ENCODE assay signal across 8 cellular contexts in genomic region chr15:90336705-90337141, GRCh38. TPM values are rescaled to one million over a fixed set of nuclear protein-coding genes. Genes with fewer than 3 reads are reported as not detected.
DNase-seq lines count a peak whose midpoint lies in the region; ATAC-seq and TF ChIP-seq lines count a peak whose summit lies in the region.

No MANE protein-coding gene starts in this region.

- DNase-seq in activated CD4-positive, alpha-beta T cell treated with anti-CD3 and anti-CD28 coated beads, Interleukin-2, amount 10 ng/mL, durations not matched to agents 7 days and 5 days, result peak; percentile 37
- no peak for DNase-seq in activated CD4-positive, alpha-beta T cell treated with anti-CD3 and anti-CD28 coated beads, Interleukin-2, amount 50 U/mL, for 1 hour
- DNase-seq in SKM-1 treated with dmso at 0.1 percent for 144 hours (lab: John Stamatoyannopoulos, UW; ENCODE audit: unreplicated experiment) (peak; percentile 98), fibroblast of the aortic adventitia (ENCODE audit: low read depth) (peak; percentile 41), NCI-H187 treated with DMSO at 0.1 percent for 48 hours (lab: John Stamatoyannopoulos, UW) (no peak)
- no peak for DNase-seq in stimulated activated naive CD8-positive, alpha-beta T cell treated with anti-CD3 and anti-CD28 coated beads, Interleukin-15, Interleukin-2, amounts not matched to agents 100 U/mL and 50 U/mL, for 24 hours

- no peaks in the 10 kb centered on the region for H3K36me3 Mint-ChIP-seq in activated CD4-positive, alpha-beta T cell treated with anti-CD3 and anti-CD28 coated beads, Interleukin-2, amount 10 ng/mL, durations not matched to agents 7 days and 5 days (ENCODE audit: low read depth)

- TF ChIP-seq CTCF in fibroblast of the aortic adventitia (IDR thresholded peaks at IDR 0.05; ENCODE audit: insufficient read depth, low read length), result no peak

- H3K27ac Mint-ChIP-seq in activated CD4-positive, alpha-beta T cell treated with anti-CD3 and anti-CD28 coated beads, Interleukin-2, amount 10 ng/mL, durations not matched to agents 7 days and 5 days, result peak overlapping the region; percentile 27

- peak; percentile 57 for ATAC-seq in stimulated activated naive CD8-positive, alpha-beta T cell treated with anti-CD3 and anti-CD28 coated beads, Interleukin-15, Interleukin-2, amounts not matched to agents 100 U/mL and 50 U/mL, for 24 hours
- ATAC-seq in HG03139 (IDR thresholded peaks at IDR 0.05; ENCODE audit: unreplicated experiment), result no peak
- ATAC-seq in GM19324 (IDR thresholded peaks at IDR 0.05; ENCODE audit: low FRiP score, unreplicated experiment), result no peak

- peaks cover 10% of the 10 kb centered on the region for H3K4me1 Mint-ChIP-seq in activated CD4-positive, alpha-beta T cell treated with anti-CD3 and anti-CD28 coated beads, Interleukin-2, amount 10 ng/mL, durations not matched to agents 7 days and 5 days

- H3K4me3 Mint-ChIP-seq in activated CD4-positive, alpha-beta T cell treated with anti-CD3 and anti-CD28 coated beads, Interleukin-2, amount 10 ng/mL, durations not matched to agents 7 days and 5 days, result no peak overlapping the region

- no peak overlapping the region for H3K4me3 ChIP-seq in fibroblast of the aortic adventitia (ENCODE audit: low read depth, low read length)

- CTCF ChIA-PET in activated CD4-positive, alpha-beta T cell treated with anti-CD3 and anti-CD28 coated beads, Interleukin-2, amount 10 ng/mL, durations not matched to agents 7 days and 5 days (lab: Charles Lee), result interaction anchor here (0.6 to 2.9 kb wide), 3 partner anchors 17 to 49 kb away, joined by 4 to 13 read pairs (median 5); no protein-coding TSS in a partner anchor

- no peaks in the 10 kb centered on the region for H3K27me3 Mint-ChIP-seq in activated CD4-positive, alpha-beta T cell treated with anti-CD3 and anti-CD28 coated beads, Interleukin-2, amount 10 ng/mL, durations not matched to agents 7 days and 5 days

- no peaks in the 10 kb centered on the region for H3K9me3 Mint-ChIP-seq in activated CD4-positive, alpha-beta T cell treated with anti-CD3 and anti-CD28 coated beads, Interleukin-2, amount 10 ng/mL, durations not matched to agents 7 days and 5 days

- POLR2A ChIA-PET in activated CD4-positive, alpha-beta T cell treated with anti-CD3 and anti-CD28 coated beads, Interleukin-2, amount 10 ng/mL, durations not matched to agents 7 days and 5 days (lab: Charles Lee), result no interaction called here

RNA-seq across cellular contexts. Expression of gene ZNF774, which starts 15.4 kb away (rescaled TPM):
- 1 to 10 TPM; 1.1 to 2.1 TPM for total RNA-seq in activated CD4-positive, alpha-beta T cell treated with anti-CD3 and anti-CD28 coated beads, Interleukin-2, amount 10 ng/mL, durations not matched to agents 7 days and 5 days
- 1.4 and 2.3 TPM in 2 replicates for total RNA-seq in fibroblast of the aortic adventitia (ENCODE audit: low replicate concordance)

RNA-seq across cellular contexts. Expression of gene IQGAP1, which starts 51.3 kb away (rescaled TPM):
- total RNA-seq in activated CD4-positive, alpha-beta T cell treated with anti-CD3 and anti-CD28 coated beads, Interleukin-2, amount 10 ng/mL, durations not matched to agents 7 days and 5 days, result 100 to 1,000 TPM; 222 to 296 TPM
- 164 and 289 TPM in 2 replicates for total RNA-seq in fibroblast of the aortic adventitia (ENCODE audit: low replicate concordance)

Comparison
In these comparisons a context has a peak if more than half of its experiments do, and no peak if none do; other contexts are left out.
1. DNase-seq: peak in activated CD4-positive, alpha-beta T cell treated with anti-CD3 and anti-CD28 coated beads, Interleukin-2, amount 10 ng/mL, durations not matched to agents 7 days and 5 days (single experiment), SKM-1 treated with dmso at 0.1 percent for 144 hours (single experiment) and fibroblast of the aortic adventitia (single experiment); none in activated CD4-positive, alpha-beta T cell treated with anti-CD3 and anti-CD28 coated beads, Interleukin-2, amount 50 U/mL, for 1 hour (single experiment), stimulated activated naive CD8-positive, alpha-beta T cell treated with anti-CD3 and anti-CD28 coated beads, Interleukin-15, Interleukin-2, amounts not matched to agents 100 U/mL and 50 U/mL, for 24 hours (single experiment) and NCI-H187 treated with DMSO at 0.1 percent for 48 hours (single experiment).